24 cellular contexts compared by ENCODE assay signal in the genomic region with DNA sequence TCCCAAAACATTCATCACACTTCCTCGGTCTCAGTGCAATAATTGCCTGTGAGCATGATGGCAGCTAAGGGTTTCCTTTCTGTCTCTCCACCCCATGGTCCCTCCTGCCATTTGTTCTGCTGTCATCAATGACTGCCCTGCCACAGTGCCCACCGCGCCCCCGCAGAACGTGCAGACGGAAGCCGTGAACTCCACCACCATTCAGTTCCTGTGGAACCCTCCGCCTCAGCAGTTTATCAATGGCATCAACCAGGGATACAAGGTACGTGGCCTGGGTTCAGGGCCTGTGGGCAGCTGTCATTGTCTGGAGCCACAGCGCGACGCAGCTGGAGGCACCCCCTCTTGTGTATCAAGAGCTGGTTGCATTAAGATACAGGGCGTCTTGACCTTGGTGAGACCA.
"Had no signal": no experiment of that assay in that cellular context is flagged by ENCODE, and none has a peak within 500 bp of the region (broad histone marks: within the 10 kb centered on the region; RNA-seq: fewer than 3 reads in every experiment).

No MANE protein-coding gene starts in this region.

- ATAC-seq: left colon; naive thymus-derived CD8-positive, alpha-beta T cell; right cardiac atrium; sciatic nerve; stimulated activated naive B cell treated with anti-CD40 and anti-IgM and Interleukin-4, amounts not matched to agents 10 μg/mL and 1 μg/mL and 100 μg/mL, for 72 hours; stimulated activated naive CD8-positive, alpha-beta T cell treated with anti-CD3 and anti-CD28 coated beads, Interleukin-15, Interleukin-2, amounts not matched to agents 100 U/mL and 50 U/mL, for 24 hours had no signal

- H3K9me3 ChIP-seq: left ventricle myocardium inferior, neutrophil, ovary, stomach, testis, thyroid gland, transverse colon, vagina had no signal

- DNase-seq: hippocampal formation; kidney glomerular epithelial cell; left colon; left ventricle myocardium inferior; mammary epithelial cell; mesenchymal stem cell; naive thymus-derived CD8-positive, alpha-beta T cell; occipital lobe; ovary; right cardiac atrium; stimulated activated CD4-positive, alpha-beta T cell treated with anti-CD3 and anti-CD28 coated beads, Interleukin-12 subunit alpha, Interleukin-12 subunit beta, amount 100 ng/mL, for 4 hours; stimulated activated CD4-positive, alpha-beta T cell treated with anti-CD3 and anti-CD28 coated beads, Interleukin-15, amount 100 ng/mL, for 24 hours; stimulated activated CD4-positive, alpha-beta T cell treated with anti-CD3 and anti-CD28 coated beads, Interleukin-2, amount 100 ng/mL, for 24 hours; stimulated activated CD4-positive, alpha-beta T cell treated with anti-CD3 and anti-CD28 coated beads, Interleukin-4, amount 100 ng/mL, for 1 hour; stimulated activated naive B cell treated with anti-CD40 and anti-IgM and Interleukin-4, amounts not matched to agents 10 μg/mL and 1 μg/mL and 100 μg/mL, for 72 hours; stimulated activated naive CD8-positive, alpha-beta T cell treated with anti-CD3 and anti-CD28 coated beads, Interleukin-15, Interleukin-2, amounts not matched to agents 100 U/mL and 50 U/mL, for 24 hours; stomach; testis; thyroid gland; transverse colon had no signal

- H3K4me1 ChIP-seq: left ventricle myocardium inferior, stomach, testis, thyroid gland, transverse colon, vagina had no signal

- H3K27ac ChIP-seq: left ventricle myocardium inferior, neutrophil, ovary, skin epidermis, stomach, testis, thyroid gland, transverse colon, vagina had no signal

- H3K36me3 ChIP-seq: left ventricle myocardium inferior, neutrophil, ovary, stomach, thyroid gland, transverse colon, vagina had no signal

- H3K27me3 ChIP-seq: neutrophil, ovary, stomach, testis, thyroid gland, transverse colon, vagina had no signal

- H3K4me3 ChIP-seq: left ventricle myocardium inferior, ovary, skin epidermis, stomach, testis, thyroid gland, transverse colon, vagina had no signal
